8 cellular contexts compared by ENCODE assay signal in genomic region chr17:62704381-62704971, GRCh38.
DNase-seq lines count a peak whose midpoint lies in the region; ATAC-seq, FAIRE-seq and TF ChIP-seq lines count a peak whose summit lies in the region.

No MANE protein-coding gene starts in this region.

- DNase-seq in DND-41 (no peak), sigmoid colon (peak; percentile 76), D721Med (ENCODE audit: insufficient read length, low spot score) (no peak), AG08396 (ENCODE audit: low spot score) (no peak)
- no peak for DNase-seq in Jurkat, Clone E6-1 (ENCODE audit: low read depth, low spot score)
- no peak for DNase-seq in NK-92 treated with Interleukin-12 subunit alpha and Interleukin-12 subunit beta, amount 100 ng/mL, for 24 hours (lab: John Stamatoyannopoulos, UW)

- peaks cover 24% of the 10 kb centered on the region for H3K27me3 ChIP-seq in DND-41 (ENCODE audit: insufficient read depth, low read length, poor library complexity)
- H3K27me3 ChIP-seq in sigmoid colon: peaks cover 0 to 9% (median 0%) of the 10 kb centered on the region in 3 donors

- no peak overlapping the region for H3K27ac ChIP-seq in DND-41 (ENCODE audit: low read length)
- peak overlapping the region; percentile 71 for H3K27ac ChIP-seq in angular gyrus (ENCODE audit: low read depth, low read length)
- H3K27ac ChIP-seq in sigmoid colon: peak overlapping the region; percentile 63 to 72 (median 70)

- H3K4me3 ChIP-seq in DND-41 (ENCODE audit: low read depth in 1 of 2, low read length in 2 of 2) (peak overlapping the region in 1 of 2 experiments; percentile 53; a peak in 3 of 4 replicates), iPS-11a (ENCODE audit: low read depth, low read length) (peak overlapping the region; percentile 35), sigmoid colon (peak overlapping the region; percentile 15 to 74 (median 60))
- peak overlapping the region; percentile 16; the same call in 1 of the 2 replicates for H3K4me3 ChIP-seq in Jurkat, Clone E6-1 (ENCODE audit: low read length)

- TF ChIP-seq CTCF in DND-41 (IDR thresholded peaks at IDR 0.05; ENCODE audit: borderline replicate concordance, extremely low read depth, low read length, poor library complexity, severe bottlenecking) (no peak), sigmoid colon (IDR thresholded peaks at IDR 0.05) (no peak), D721Med (IDR thresholded peaks at IDR 0.05; ENCODE audit: insufficient read depth, missing control alignments) (no peak)

- FAIRE-seq in D721Med (lab: Jason Lieb, UNC): no peak

- H4K20me1 ChIP-seq in DND-41 (ENCODE audit: insufficient read depth, low read length): no peaks in the 10 kb centered on the region

- 0 out of 2 replicates have a peak overlapping the region, but pooled peaks have one; percentile 64 for H2AFZ ChIP-seq in DND-41 (ENCODE audit: low read depth, low read length)

- 3 to 7% methylated on average over 31 of the region's 31 CpGs for WGBS in sigmoid colon, 2 donors

- intact Hi-C loops in sigmoid colon (cut with DNase I): no loop called here

- no peak for TF ChIP-seq POLR2A in sigmoid colon (IDR thresholded peaks at IDR 0.05)

- no peaks in the 10 kb centered on the region for H3K36me3 ChIP-seq in DND-41 (ENCODE audit: insufficient read depth, low read length)
- no peaks in the 10 kb centered on the region for H3K36me3 ChIP-seq in sigmoid colon

- H3K9ac ChIP-seq in DND-41 (ENCODE audit: low read depth, low read length): peak overlapping the region; percentile 49; the same call in 1 of the 2 replicates

- H3K9me3 ChIP-seq in DND-41 (ENCODE audit: insufficient read depth, low read length, severe bottlenecking): no peaks in the 10 kb centered on the region
- peaks cover 0 to 3% (median 1%) of the 10 kb centered on the region in 4 donors for H3K9me3 ChIP-seq in sigmoid colon

- no peaks in the 10 kb centered on the region for H3K79me2 ChIP-seq in DND-41 (ENCODE audit: insufficient read depth, low read length)

- no peak for TF ChIP-seq EP300 in sigmoid colon (IDR thresholded peaks at IDR 0.05)

- H3K4me1 ChIP-seq in DND-41 (ENCODE audit: insufficient read depth, low read length) (peaks cover 13% of the 10 kb centered on the region), sigmoid colon (peaks cover 0 to 18% (median 14%) of the 10 kb centered on the region in 4 donors)

- no peak for ATAC-seq in DND-41 (ENCODE audit: insufficient read depth, low read depth)

- H3K4me2 ChIP-seq in DND-41 (ENCODE audit: insufficient read depth, low read length): peak overlapping the region; percentile 64
